In the genomic region with DNA sequence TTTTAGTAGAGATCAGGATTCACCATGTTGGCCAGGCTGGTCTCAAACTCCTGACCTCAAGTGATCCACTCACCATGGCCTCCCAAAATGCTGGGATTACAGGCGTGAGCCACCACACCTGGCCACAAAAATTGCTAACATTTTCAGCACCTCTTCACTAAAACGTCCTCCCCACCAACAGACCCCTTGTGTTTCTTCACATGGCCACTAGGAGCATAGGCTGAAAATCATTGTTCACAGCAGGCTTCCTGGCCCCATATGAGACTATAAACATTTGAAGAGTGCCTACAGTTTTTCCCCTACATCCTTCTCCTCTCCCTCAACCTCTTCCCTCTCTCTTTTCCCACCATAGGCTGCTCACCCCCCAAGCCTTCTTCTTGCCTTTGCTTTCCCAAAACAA, we compare ENCODE assay signal across 8 cellular contexts. TPM values are rescaled to one million over a fixed set of nuclear protein-coding genes. Genes with fewer than 3 reads are reported as not detected.
DNase-seq lines count a peak whose midpoint lies in the region; ATAC-seq, FAIRE-seq and TF ChIP-seq lines count a peak whose summit lies in the region.

No MANE protein-coding gene starts in this region.

- no peak overlapping the region for H2AFZ ChIP-seq in H1 (ENCODE audit: low read length)

- 0 out of 2 replicates have a peak overlapping the region, but pooled peaks have one; percentile 9 for H2BK12ac ChIP-seq in H1 (ENCODE audit: low read depth, low read length)

- H3K23me2 ChIP-seq in H1 (ENCODE audit: low read depth, low read length), result no peaks in the 10 kb centered on the region

- no peak overlapping the region for H3K23ac ChIP-seq in H1 (ENCODE audit: insufficient read length)

- TF ChIP-seq POLR2A in H1 (IDR thresholded peaks at IDR 0.05; ENCODE audit: control extremely low read depth in 1 of 2, low read depth in 2 of 2, low read length in 2 of 2), result no peak

- ATAC-seq in Right ventricle myocardium inferior (no peak), HG03159 (IDR thresholded peaks at IDR 0.05; ENCODE audit: unreplicated experiment) (no peak), GM19397 (IDR thresholded peaks at IDR 0.05; ENCODE audit: unreplicated experiment) (no peak)

- CTCF ChIA-PET in H1 (lab: Charles Lee; ENCODE audit: partially characterized antibody), result interaction anchor here (0.7 to 2.7 kb wide), 10 partner anchors 10 to 230 kb away, joined by 3 to 14 read pairs (median 5); no protein-coding TSS in a partner anchor

- H3K27ac Mint-ChIP-seq in type B pancreatic cell, result no peak overlapping the region

- peaks cover 3% of the 10 kb centered on the region for H3K4me1 ChIP-seq in left ventricle myocardium inferior
- H3K4me1 ChIP-seq in H1 (replicated peaks in 1 of 4; ENCODE audit: control insufficient read depth in 3 of 4, insufficient read depth in 4 of 4, low read length in 3 of 4), result no peaks in the 10 kb centered on the region; a peak in 2 of 7 replicates

- TF ChIP-seq CTCF in left ventricle myocardium inferior (IDR thresholded peaks at IDR 0.05; ENCODE audit: borderline replicate concordance) (peak; percentile 33), H1 (IDR thresholded peaks at IDR 0.05; ENCODE audit: control extremely low read depth in 1 of 3, insufficient read depth in 1 of 3, low read depth in 1 of 3, low read length in 3 of 3) (peak; percentile 19 to 69 (median 35); a peak in 3 of 4 replicates), type B pancreatic cell (conservative IDR thresholded peaks at IDR 0.05) (peak; percentile 71)

- H3K4me3 Mint-ChIP-seq in type B pancreatic cell, result no peak overlapping the region

- no peak overlapping the region for H2BK120ac ChIP-seq in H1 (replicated peaks; ENCODE audit: low read depth, low read length)

- H2BK5ac ChIP-seq in H1 (ENCODE audit: low read depth, low read length), result no peak overlapping the region

- no peak overlapping the region for H4K91ac ChIP-seq in H1 (replicated peaks; ENCODE audit: insufficient read length, low read length)

- FAIRE-seq in H1 (lab: Jason Lieb, UNC), result no peak

- H3K27ac ChIP-seq in left ventricle myocardium inferior (replicated peaks), result no peak overlapping the region
- no peak overlapping the region for H3K27ac ChIP-seq in H1 (ENCODE audit: low read depth, low read length)

- H3K9ac ChIP-seq in H1 (replicated peaks in 1 of 4; ENCODE audit: extremely low read depth in 1 of 4, low read depth in 3 of 4, low read length in 3 of 4), result no peak overlapping the region

- POLR2A ChIA-PET in H1 (lab: Charles Lee; ENCODE audit: partially characterized antibody), result interaction anchor here (2.4 kb wide), 1 partner anchor 28 kb away, joined by 7 read pairs; a partner anchor contains a TSS

- H3K27me3 ChIP-seq in left ventricle myocardium inferior (ENCODE audit: low read depth) (no peaks in the 10 kb centered on the region), H1 (replicated peaks in 1 of 4; ENCODE audit: control insufficient read depth in 3 of 4, extremely low read depth in 1 of 4, insufficient read depth in 3 of 4, low read length in 3 of 4) (no peaks in the 10 kb centered on the region)

- no peaks in the 10 kb centered on the region for H3K79me1 ChIP-seq in H1 (ENCODE audit: low read depth, low read length)

- H2AK5ac ChIP-seq in H1 (ENCODE audit: low read depth, low read length), result no peak overlapping the region

- H3K27me3 Mint-ChIP-seq in type B pancreatic cell, result no peaks in the 10 kb centered on the region

- H3K18ac ChIP-seq in H1 (ENCODE audit: extremely low read depth, low read length), result no peak overlapping the region

- H3K4me2 ChIP-seq in H1 (ENCODE audit: insufficient read depth in 1 of 2, low read depth in 2 of 2, low read length in 2 of 2), result no peak overlapping the region

- peaks cover 9% of the 10 kb centered on the region for H3K4me1 Mint-ChIP-seq in type B pancreatic cell (ENCODE audit: unreplicated experiment)

- H4K5ac ChIP-seq in H1 (ENCODE audit: insufficient read length, low read depth, low read length), result no peak overlapping the region

- no peak overlapping the region for H3K14ac ChIP-seq in H1 (ENCODE audit: insufficient read length)

- no peaks in the 10 kb centered on the region for H4K20me1 ChIP-seq in H1 (replicated peaks in 1 of 2; ENCODE audit: control insufficient read depth in 1 of 2, insufficient read depth in 2 of 2, low read length in 2 of 2)

- no peak overlapping the region for H2BK15ac ChIP-seq in H1 (ENCODE audit: low read length)

- no peaks in the 10 kb centered on the region for H3K36me3 ChIP-seq in left ventricle myocardium inferior
- no peaks in the 10 kb centered on the region for H3K36me3 ChIP-seq in H1 (ENCODE audit: control insufficient read depth in 2 of 4, insufficient read depth in 4 of 4, low read length in 3 of 4)

- no peaks in the 10 kb centered on the region for H3K36me3 Mint-ChIP-seq in type B pancreatic cell

- no peak for DNase-seq in left ventricle myocardium inferior
- DNase-seq in Right ventricle myocardium inferior (ENCODE audit: missing footprints), result no peak
- DNase-seq in NCI-H69 (lab: John Stamatoyannopoulos, UW), result peak; percentile 29
- no peak for DNase-seq in H1 (ENCODE audit: low read depth in 1 of 2, low spot score in 2 of 2)
- no peak for DNase-seq in type B pancreatic cell (ENCODE audit: extremely low spot score, unreplicated experiment)
- no peak for DNase-seq in KG1 (lab: John Stamatoyannopoulos, UW)

- no peak overlapping the region for H3K56ac ChIP-seq in H1 (replicated peaks; ENCODE audit: insufficient read length, low read depth, low read length)

- WGBS in H1 (ENCODE audit: extremely low coverage in 1 of 2, insufficient coverage in 1 of 2, insufficient read length in 1 of 2, insufficient replicate concordance in 2 of 2, low coverage in 1 of 2, low lambda C conversion rate in 2 of 2, missing lambda C conversion rate in 1 of 2), 2 experiments, result 56% methylated on average over 2 of the region's 2 CpGs; no CpG with 5 or more reads in 1 of the 2 experiments

- H3K9me3 ChIP-seq in left ventricle myocardium inferior (replicated peaks), result no peaks in the 10 kb centered on the region
- H3K9me3 ChIP-seq in H1 (ENCODE audit: insufficient read depth in 2 of 2, low read depth in 1 of 2, low read length in 1 of 2), result no peaks in the 10 kb centered on the region; a peak in 1 of 4 replicates

- H4K8ac ChIP-seq in H1 (ENCODE audit: extremely low read depth, insufficient read depth, low read length), result no peak overlapping the region

- no peak overlapping the region for H3K4me3 ChIP-seq in left ventricle myocardium inferior
- H3K4me3 ChIP-seq in H1 (ENCODE audit: extremely low read depth in 1 of 4, insufficient read depth in 2 of 4, low read depth in 3 of 4, low read length in 4 of 4), result no peak overlapping the region

- TF ChIP-seq EP300 in H1 (IDR thresholded peaks at IDR 0.05; ENCODE audit: borderline replicate concordance in 1 of 2, low read depth in 2 of 2, low read length in 2 of 2), result no peak

- H3K79me2 ChIP-seq in H1 (ENCODE audit: control insufficient read depth in 1 of 2, insufficient read depth in 2 of 2, low read length in 2 of 2), result no peaks in the 10 kb centered on the region

- H2BK20ac ChIP-seq in H1 (ENCODE audit: low read length), result no peak overlapping the region

- H3K4ac ChIP-seq in H1 (replicated peaks; ENCODE audit: insufficient read length, low read depth, low read length), result no peak overlapping the region

- intact Hi-C loops in left ventricle myocardium inferior (cut with micrococcal nuclease) (no loop called here), Right ventricle myocardium inferior (cut with DNase I) (no loop called here)

- H3K9me3 Mint-ChIP-seq in type B pancreatic cell, result no peaks in the 10 kb centered on the region

- no peak for TF ChIP-seq RAD21 in H1 (IDR thresholded peaks at IDR 0.05 in 1 of 2, conservative IDR thresholded peaks at IDR 0.05 in 1 of 2; ENCODE audit: low read depth in 2 of 2, low read length in 2 of 2)

TF ChIP-seq in H1, 55 proteins besides CTCF, POLR2A, EP300 and RAD21:
- TF ChIP-seq HDAC2 (IDR thresholded peaks at IDR 0.05; ENCODE audit: borderline replicate concordance in 1 of 2, low read depth in 2 of 2, low read length in 2 of 2), result no peak
- TF ChIP-seq SIN3A (conservative IDR thresholded peaks at IDR 0.05 in 1 of 2, IDR thresholded peaks at IDR 0.05 in 1 of 2; ENCODE audit: low read depth in 1 of 2, low read length in 2 of 2), result no peak

RNA-seq across cellular contexts. Expression of a gene that starts 28.0 kb away (rescaled TPM):
- 81.0 TPM for total RNA-seq in left ventricle myocardium inferior
- total RNA-seq in Right ventricle myocardium inferior, result 79.2 TPM
- total RNA-seq in H1 (2021; fragmentation: NEBNext Ultra II Directional; extraction: Animal tissue kit (Norgen Biotek cat#: 25700)), result 442 and 469 TPM in 2 replicates
- polyA plus RNA-seq in H1 (2011; rRNA removed), result 109 and 118 TPM in 2 replicates
- polyA plus RNA-seq in H1 (2011; cell fraction: cytosol; rRNA removed), result 176 TPM
- 113 TPM for polyA plus RNA-seq in H1 (2011; cell fraction: nucleus; rRNA removed)
- polyA plus RNA-seq in H1 (2012, experiment 1 of 2), result 376 to 503 TPM (median 386 TPM) in 4 replicates
- 78.0 TPM for polyA plus RNA-seq in H1 (2012, experiment 2 of 2)
- polyA plus RNA-seq in H1 (2013, experiment 1 of 2), result 361 TPM
- polyA plus RNA-seq in H1 (2013, experiment 2 of 2), result 325 TPM
- 94.7 and 99.9 TPM in 2 replicates for polyA minus RNA-seq in H1 (2011; rRNA and poly(A)+ RNA removed)
- 139 TPM for polyA minus RNA-seq in H1 (2011; cell fraction: cytosol; rRNA and poly(A)+ RNA removed)
- 203 TPM for polyA minus RNA-seq in H1 (2011; cell fraction: nucleus; rRNA and poly(A)+ RNA removed)
- total RNA-seq in type B pancreatic cell (ENCODE audit: low replicate concordance), result 256 and 445 TPM in 2 replicates

RNA-seq across cellular contexts. Expression of a gene that starts 47.5 kb away (rescaled TPM):
- total RNA-seq in left ventricle myocardium inferior, result 32.6 TPM
- total RNA-seq in Right ventricle myocardium inferior, result 27.7 TPM
- 81.2 and 81.3 TPM in 2 replicates for total RNA-seq in H1 (2021; fragmentation: NEBNext Ultra II Directional; extraction: Animal tissue kit (Norgen Biotek cat#: 25700))
- polyA plus RNA-seq in H1 (2011; rRNA removed), result 9.4 and 16.7 TPM in 2 replicates
- 20.8 TPM for polyA plus RNA-seq in H1 (2011; cell fraction: cytosol; rRNA removed)
- 22.5 TPM for polyA plus RNA-seq in H1 (2011; cell fraction: nucleus; rRNA removed)
- 23.2 to 38.9 TPM (median 27.2 TPM) in 4 replicates for polyA plus RNA-seq in H1 (2012, experiment 1 of 2)
- 1.2 TPM for polyA plus RNA-seq in H1 (2012, experiment 2 of 2)
- 33.2 TPM for polyA plus RNA-seq in H1 (2013, experiment 1 of 2)
- 33.0 TPM for polyA plus RNA-seq in H1 (2013, experiment 2 of 2)
- 57.5 and 89.8 TPM in 2 replicates for polyA minus RNA-seq in H1 (2011; rRNA and poly(A)+ RNA removed)
- polyA minus RNA-seq in H1 (2011; cell fraction: cytosol; rRNA and poly(A)+ RNA removed), result 42.5 TPM
- polyA minus RNA-seq in H1 (2011; cell fraction: nucleus; rRNA and poly(A)+ RNA removed), result 102 TPM
- 58.3 and 85.4 TPM in 2 replicates for total RNA-seq in type B pancreatic cell (ENCODE audit: low replicate concordance)
